1 cellular context compared by ENCODE assay signal in the genomic region with DNA sequence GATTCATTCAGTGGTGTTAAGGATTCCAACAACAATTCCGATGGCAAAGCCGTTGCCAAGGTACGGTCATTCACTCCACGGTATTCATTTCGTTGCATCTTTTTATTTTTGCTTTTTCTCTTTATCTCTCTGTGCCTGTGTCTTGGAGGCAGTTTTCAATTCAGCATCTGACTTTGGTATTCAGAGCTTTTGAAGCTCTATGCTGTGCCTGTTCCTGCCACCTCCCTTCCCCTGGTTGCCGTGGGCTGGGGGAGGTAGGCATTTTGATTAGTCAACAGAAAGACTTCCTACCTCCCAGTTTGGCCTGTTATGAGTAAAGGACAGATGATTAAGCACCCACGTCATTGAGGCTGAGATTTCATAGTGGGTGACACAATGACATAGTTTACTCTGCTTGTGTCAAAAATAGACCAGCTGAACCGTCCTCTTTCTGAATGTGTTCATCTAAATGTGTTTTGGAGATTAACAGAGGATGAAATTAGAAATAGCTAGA.
TF ChIP-seq lines count a peak whose summit lies in the region.

No MANE protein-coding gene starts in this region.

TF ChIP-seq in H1, 55 proteins besides CTCF, POLR2A, EP300 and RAD21:
- TF ChIP-seq, protein P1, sequence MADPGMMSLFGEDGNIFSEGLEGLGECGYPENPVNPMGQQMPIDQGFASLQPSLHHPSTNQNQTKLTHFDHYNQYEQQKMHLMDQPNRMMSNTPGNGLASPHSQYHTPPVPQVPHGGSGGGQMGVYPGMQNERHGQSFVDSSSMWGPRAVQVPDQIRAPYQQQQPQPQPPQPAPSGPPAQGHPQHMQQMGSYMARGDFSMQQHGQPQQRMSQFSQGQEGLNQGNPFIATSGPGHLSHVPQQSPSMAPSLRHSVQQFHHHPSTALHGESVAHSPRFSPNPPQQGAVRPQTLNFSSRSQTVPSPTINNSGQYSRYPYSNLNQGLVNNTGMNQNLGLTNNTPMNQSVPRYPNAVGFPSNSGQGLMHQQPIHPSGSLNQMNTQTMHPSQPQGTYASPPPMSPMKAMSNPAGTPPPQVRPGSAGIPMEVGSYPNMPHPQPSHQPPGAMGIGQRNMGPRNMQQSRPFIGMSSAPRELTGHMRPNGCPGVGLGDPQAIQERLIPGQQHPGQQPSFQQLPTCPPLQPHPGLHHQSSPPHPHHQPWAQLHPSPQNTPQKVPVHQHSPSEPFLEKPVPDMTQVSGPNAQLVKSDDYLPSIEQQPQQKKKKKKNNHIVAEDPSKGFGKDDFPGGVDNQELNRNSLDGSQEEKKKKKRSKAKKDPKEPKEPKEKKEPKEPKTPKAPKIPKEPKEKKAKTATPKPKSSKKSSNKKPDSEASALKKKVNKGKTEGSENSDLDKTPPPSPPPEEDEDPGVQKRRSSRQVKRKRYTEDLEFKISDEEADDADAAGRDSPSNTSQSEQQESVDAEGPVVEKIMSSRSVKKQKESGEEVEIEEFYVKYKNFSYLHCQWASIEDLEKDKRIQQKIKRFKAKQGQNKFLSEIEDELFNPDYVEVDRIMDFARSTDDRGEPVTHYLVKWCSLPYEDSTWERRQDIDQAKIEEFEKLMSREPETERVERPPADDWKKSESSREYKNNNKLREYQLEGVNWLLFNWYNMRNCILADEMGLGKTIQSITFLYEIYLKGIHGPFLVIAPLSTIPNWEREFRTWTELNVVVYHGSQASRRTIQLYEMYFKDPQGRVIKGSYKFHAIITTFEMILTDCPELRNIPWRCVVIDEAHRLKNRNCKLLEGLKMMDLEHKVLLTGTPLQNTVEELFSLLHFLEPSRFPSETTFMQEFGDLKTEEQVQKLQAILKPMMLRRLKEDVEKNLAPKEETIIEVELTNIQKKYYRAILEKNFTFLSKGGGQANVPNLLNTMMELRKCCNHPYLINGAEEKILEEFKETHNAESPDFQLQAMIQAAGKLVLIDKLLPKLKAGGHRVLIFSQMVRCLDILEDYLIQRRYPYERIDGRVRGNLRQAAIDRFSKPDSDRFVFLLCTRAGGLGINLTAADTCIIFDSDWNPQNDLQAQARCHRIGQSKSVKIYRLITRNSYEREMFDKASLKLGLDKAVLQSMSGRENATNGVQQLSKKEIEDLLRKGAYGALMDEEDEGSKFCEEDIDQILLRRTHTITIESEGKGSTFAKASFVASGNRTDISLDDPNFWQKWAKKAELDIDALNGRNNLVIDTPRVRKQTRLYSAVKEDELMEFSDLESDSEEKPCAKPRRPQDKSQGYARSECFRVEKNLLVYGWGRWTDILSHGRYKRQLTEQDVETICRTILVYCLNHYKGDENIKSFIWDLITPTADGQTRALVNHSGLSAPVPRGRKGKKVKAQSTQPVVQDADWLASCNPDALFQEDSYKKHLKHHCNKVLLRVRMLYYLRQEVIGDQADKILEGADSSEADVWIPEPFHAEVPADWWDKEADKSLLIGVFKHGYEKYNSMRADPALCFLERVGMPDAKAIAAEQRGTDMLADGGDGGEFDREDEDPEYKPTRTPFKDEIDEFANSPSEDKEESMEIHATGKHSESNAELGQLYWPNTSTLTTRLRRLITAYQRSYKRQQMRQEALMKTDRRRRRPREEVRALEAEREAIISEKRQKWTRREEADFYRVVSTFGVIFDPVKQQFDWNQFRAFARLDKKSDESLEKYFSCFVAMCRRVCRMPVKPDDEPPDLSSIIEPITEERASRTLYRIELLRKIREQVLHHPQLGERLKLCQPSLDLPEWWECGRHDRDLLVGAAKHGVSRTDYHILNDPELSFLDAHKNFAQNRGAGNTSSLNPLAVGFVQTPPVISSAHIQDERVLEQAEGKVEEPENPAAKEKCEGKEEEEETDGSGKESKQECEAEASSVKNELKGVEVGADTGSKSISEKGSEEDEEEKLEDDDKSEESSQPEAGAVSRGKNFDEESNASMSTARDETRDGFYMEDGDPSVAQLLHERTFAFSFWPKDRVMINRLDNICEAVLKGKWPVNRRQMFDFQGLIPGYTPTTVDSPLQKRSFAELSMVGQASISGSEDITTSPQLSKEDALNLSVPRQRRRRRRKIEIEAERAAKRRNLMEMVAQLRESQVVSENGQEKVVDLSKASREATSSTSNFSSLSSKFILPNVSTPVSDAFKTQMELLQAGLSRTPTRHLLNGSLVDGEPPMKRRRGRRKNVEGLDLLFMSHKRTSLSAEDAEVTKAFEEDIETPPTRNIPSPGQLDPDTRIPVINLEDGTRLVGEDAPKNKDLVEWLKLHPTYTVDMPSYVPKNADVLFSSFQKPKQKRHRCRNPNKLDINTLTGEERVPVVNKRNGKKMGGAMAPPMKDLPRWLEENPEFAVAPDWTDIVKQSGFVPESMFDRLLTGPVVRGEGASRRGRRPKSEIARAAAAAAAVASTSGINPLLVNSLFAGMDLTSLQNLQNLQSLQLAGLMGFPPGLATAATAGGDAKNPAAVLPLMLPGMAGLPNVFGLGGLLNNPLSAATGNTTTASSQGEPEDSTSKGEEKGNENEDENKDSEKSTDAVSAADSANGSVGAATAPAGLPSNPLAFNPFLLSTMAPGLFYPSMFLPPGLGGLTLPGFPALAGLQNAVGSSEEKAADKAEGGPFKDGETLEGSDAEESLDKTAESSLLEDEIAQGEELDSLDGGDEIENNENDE (IDR thresholded peaks at IDR 0.05; ENCODE audit: insufficient replicate concordance, low read length): no peak
- no peak for TF ChIP-seq SAP30 (IDR thresholded peaks at IDR 0.05; ENCODE audit: insufficient read depth, insufficient replicate concordance, low read length)
- no peak for TF ChIP-seq SP1 (IDR thresholded peaks at IDR 0.05; ENCODE audit: low read depth, low read length)
- TF ChIP-seq, protein P2, sequence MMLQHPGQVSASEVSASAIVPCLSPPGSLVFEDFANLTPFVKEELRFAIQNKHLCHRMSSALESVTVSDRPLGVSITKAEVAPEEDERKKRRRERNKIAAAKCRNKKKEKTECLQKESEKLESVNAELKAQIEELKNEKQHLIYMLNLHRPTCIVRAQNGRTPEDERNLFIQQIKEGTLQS (IDR thresholded peaks at IDR 0.05; ENCODE audit: insufficient read depth, low read depth, low read length): no peak
- TF ChIP-seq CBX8 (IDR thresholded peaks at IDR 0.05; ENCODE audit: borderline replicate concordance, low read depth, low read length): no peak
- no peak for TF ChIP-seq NRF1 (IDR thresholded peaks at IDR 0.05; ENCODE audit: low read depth, low read length)
- TF ChIP-seq, protein P3, sequence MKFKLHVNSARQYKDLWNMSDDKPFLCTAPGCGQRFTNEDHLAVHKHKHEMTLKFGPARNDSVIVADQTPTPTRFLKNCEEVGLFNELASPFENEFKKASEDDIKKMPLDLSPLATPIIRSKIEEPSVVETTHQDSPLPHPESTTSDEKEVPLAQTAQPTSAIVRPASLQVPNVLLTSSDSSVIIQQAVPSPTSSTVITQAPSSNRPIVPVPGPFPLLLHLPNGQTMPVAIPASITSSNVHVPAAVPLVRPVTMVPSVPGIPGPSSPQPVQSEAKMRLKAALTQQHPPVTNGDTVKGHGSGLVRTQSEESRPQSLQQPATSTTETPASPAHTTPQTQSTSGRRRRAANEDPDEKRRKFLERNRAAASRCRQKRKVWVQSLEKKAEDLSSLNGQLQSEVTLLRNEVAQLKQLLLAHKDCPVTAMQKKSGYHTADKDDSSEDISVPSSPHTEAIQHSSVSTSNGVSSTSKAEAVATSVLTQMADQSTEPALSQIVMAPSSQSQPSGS (IDR thresholded peaks at IDR 0.05; ENCODE audit: low read length): no peak
TF ChIP-seq in H1: peak in this region for 0.
